11 cellular contexts compared by ENCODE assay signal in the genomic region with DNA sequence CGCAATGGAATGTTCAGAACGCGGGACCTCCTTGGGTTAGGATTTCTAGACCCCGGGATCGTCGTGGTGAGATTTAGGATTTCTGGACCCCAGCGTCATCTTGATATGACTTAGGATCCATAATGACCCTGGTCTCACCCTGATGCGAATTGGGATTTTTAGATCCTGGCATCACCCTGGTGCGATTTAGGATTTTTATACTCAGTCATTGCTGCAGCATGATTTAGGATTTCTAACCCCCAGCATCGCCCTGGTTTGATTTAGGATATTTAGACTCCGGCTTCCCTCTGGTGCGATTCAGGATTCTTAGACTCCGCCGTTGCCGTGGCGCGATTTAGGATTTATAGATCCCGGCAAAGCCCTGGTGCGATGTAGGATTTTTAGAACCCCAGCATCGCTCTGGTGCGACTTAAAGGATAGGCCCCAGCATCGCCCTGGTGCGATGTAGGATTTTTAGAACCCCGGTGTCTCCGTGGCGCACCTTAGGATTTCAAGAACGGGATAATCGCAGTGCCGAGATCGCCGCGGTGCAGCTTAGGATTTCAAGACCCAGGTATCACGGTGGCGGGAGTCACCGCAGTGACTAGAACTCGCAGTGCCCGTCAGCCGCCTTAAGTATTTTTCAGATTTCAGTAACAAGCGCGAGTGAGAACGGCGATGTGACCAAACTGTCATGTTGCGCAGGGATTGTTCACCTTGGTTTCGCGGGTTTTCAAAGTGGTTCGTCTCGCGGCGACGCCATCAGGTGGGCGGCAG. TPM values are rescaled to one million over a fixed set of nuclear protein-coding genes. Genes with fewer than 3 reads are reported as not detected.
A peak's percentile ranks its signal among the peaks of the same experiment; 100 is the strongest.
DNase-seq lines count a peak whose midpoint lies in the region; ATAC-seq, FAIRE-seq and TF ChIP-seq lines count a peak whose summit lies in the region.
"Had no signal": no experiment of that assay in that cellular context is flagged by ENCODE, and none has a peak within 500 bp of the region (broad histone marks: within the 10 kb centered on the region; RNA-seq: fewer than 3 reads in every experiment).

No MANE protein-coding gene starts in this region.

- peak overlapping the region; percentile 8 to 58 (median 31) for H3K4me3 ChIP-seq in keratinocyte (ENCODE audit: control insufficient read depth in 2 of 3, extremely low read depth in 1 of 3, insufficient read depth in 2 of 3, low read depth in 1 of 3, low read length in 3 of 3)
- peak overlapping the region; percentile 48 for H3K4me3 ChIP-seq in thymus (ENCODE audit: low read length)

- no peaks in the 10 kb centered on the region for H3K9me1 ChIP-seq in keratinocyte (ENCODE audit: control insufficient read depth, extremely low read depth, insufficient read depth, low read length)

- ATAC-seq in activated naive CD8-positive, alpha-beta T cell treated with anti-CD3 and anti-CD28 coated beads, Interleukin-2, amount 50 U/mL, for 24 hours, result no peak
- no peak for ATAC-seq in HG03159 (IDR thresholded peaks at IDR 0.05; ENCODE audit: unreplicated experiment)

- no peak for TF ChIP-seq CTCF in keratinocyte (optimal IDR thresholded peaks at IDR 0.05 in 1 of 3, IDR thresholded peaks at IDR 0.05 in 1 of 3, conservative IDR thresholded peaks at IDR 0.05 in 1 of 3; ENCODE audit: extremely low read depth in 1 of 3, insufficient read depth in 2 of 3, low read length in 3 of 3)

- H3K27me3 Mint-ChIP-seq in activated naive CD4-positive, alpha-beta T cell treated with anti-CD3 and anti-CD28 coated beads for 36 hours (ENCODE audit: low read depth), result peaks cover 31% of the 10 kb centered on the region
- H3K27me3 Mint-ChIP-seq in activated naive CD8-positive, alpha-beta T cell treated with anti-CD3 and anti-CD28 coated beads, Interleukin-2, amount 50 U/mL, for 24 hours, result peaks cover 38% of the 10 kb centered on the region

- dilution Hi-C loops in keratinocyte (cut with MboI; ENCODE audit: extremely low pct_ligation_motif_present, low sequenced_read_pairs), result no loop called here

- H3K4me1 Mint-ChIP-seq in activated naive CD4-positive, alpha-beta T cell treated with anti-CD3 and anti-CD28 coated beads for 36 hours (ENCODE audit: low read depth), result peaks cover 9% of the 10 kb centered on the region
- H3K4me1 Mint-ChIP-seq in activated naive CD8-positive, alpha-beta T cell treated with anti-CD3 and anti-CD28 coated beads, Interleukin-2, amount 50 U/mL, for 24 hours, result peaks cover 15% of the 10 kb centered on the region

- no peaks in the 10 kb centered on the region for H4K20me1 ChIP-seq in keratinocyte (ENCODE audit: control insufficient read depth, extremely low read depth, insufficient read depth, low read length)

- peak overlapping the region; percentile 84 for H3K4me2 ChIP-seq in keratinocyte (ENCODE audit: control insufficient read depth, extremely low read depth, insufficient read depth, low read depth, low read length)

- no peaks in the 10 kb centered on the region for H3K36me3 ChIP-seq in keratinocyte (ENCODE audit: control insufficient read depth in 2 of 2, extremely low read depth in 1 of 2, insufficient read depth in 2 of 2, low read length in 2 of 2)
- H3K36me3 ChIP-seq in thymus (ENCODE audit: control insufficient read depth, insufficient read depth), result no peaks in the 10 kb centered on the region

- peak; percentile 13 for DNase-seq in activated naive CD4-positive, alpha-beta T cell treated with anti-CD3 and anti-CD28 coated beads for 36 hours
- no peak for DNase-seq in activated naive CD4-positive, alpha-beta T cell treated with anti-CD3 and anti-CD28 coated beads, Interleukin-2, amount 50 U/mL, for 16 hours
- DNase-seq in activated naive CD8-positive, alpha-beta T cell treated with anti-CD3 and anti-CD28 coated beads, Interleukin-2, amount 50 U/mL, for 24 hours, result no peak
- DNase-seq in keratinocyte (ENCODE audit: low read depth, low spot score) (no peak), hippocampal formation (lab: John Stamatoyannopoulos, UW) (no peak), globus pallidus (ENCODE audit: low spot score) (no peak)
- DNase-seq: cortex of kidney, DND-41, PC-3 had no signal

- H3K27me3 ChIP-seq in keratinocyte (ENCODE audit: control insufficient read depth, extremely low read depth, insufficient read depth, low read length) (peaks cover 30% of the 10 kb centered on the region), thymus (ENCODE audit: control insufficient read depth, insufficient read depth) (no peaks in the 10 kb centered on the region)

- H3K4me3 Mint-ChIP-seq in activated naive CD4-positive, alpha-beta T cell treated with anti-CD3 and anti-CD28 coated beads for 36 hours, result peak overlapping the region; percentile 56
- H3K4me3 Mint-ChIP-seq in activated naive CD8-positive, alpha-beta T cell treated with anti-CD3 and anti-CD28 coated beads, Interleukin-2, amount 50 U/mL, for 24 hours, result peak overlapping the region; percentile 46

- no peak overlapping the region for H3K27ac Mint-ChIP-seq in activated naive CD4-positive, alpha-beta T cell treated with anti-CD3 and anti-CD28 coated beads for 36 hours
- no peak overlapping the region for H3K27ac Mint-ChIP-seq in activated naive CD8-positive, alpha-beta T cell treated with anti-CD3 and anti-CD28 coated beads, Interleukin-2, amount 50 U/mL, for 24 hours

- 50% methylated on average over 51 of the region's 51 CpGs for WGBS in thymus

- no peak overlapping the region for H2AFZ ChIP-seq in keratinocyte (ENCODE audit: control insufficient read depth, low read length)

- H3K4me1 ChIP-seq in keratinocyte (ENCODE audit: control insufficient read depth, extremely low read depth, insufficient read depth, low read length) (peaks cover 3% of the 10 kb centered on the region), thymus (ENCODE audit: control insufficient read depth, insufficient read depth, low read length) (no peaks in the 10 kb centered on the region)

- H3K27ac ChIP-seq in keratinocyte (ENCODE audit: control insufficient read depth, insufficient read depth, low read length), result no peak overlapping the region
- H3K27ac ChIP-seq in thymus (ENCODE audit: low read depth), result no peak overlapping the region

- no peak for FAIRE-seq in keratinocyte (lab: Jason Lieb, UNC)

- H3K9me3 Mint-ChIP-seq in activated naive CD4-positive, alpha-beta T cell treated with anti-CD3 and anti-CD28 coated beads for 36 hours, result no peaks in the 10 kb centered on the region
- no peaks in the 10 kb centered on the region for H3K9me3 Mint-ChIP-seq in activated naive CD8-positive, alpha-beta T cell treated with anti-CD3 and anti-CD28 coated beads, Interleukin-2, amount 50 U/mL, for 24 hours

- H3K36me3 Mint-ChIP-seq in activated naive CD4-positive, alpha-beta T cell treated with anti-CD3 and anti-CD28 coated beads for 36 hours (ENCODE audit: low read depth), result peaks cover 2% of the 10 kb centered on the region
- peaks cover 5% of the 10 kb centered on the region for H3K36me3 Mint-ChIP-seq in activated naive CD8-positive, alpha-beta T cell treated with anti-CD3 and anti-CD28 coated beads, Interleukin-2, amount 50 U/mL, for 24 hours (ENCODE audit: low read depth)

- CTCF ChIA-PET in activated naive CD4-positive, alpha-beta T cell treated with anti-CD3 and anti-CD28 coated beads for 36 hours (lab: Charles Lee), result no interaction called here

- H3K9ac ChIP-seq in keratinocyte (ENCODE audit: control insufficient read depth, extremely low read depth, insufficient read depth, low read length), result no peak overlapping the region

- intact Hi-C loops in activated naive CD4-positive, alpha-beta T cell treated with anti-CD3 and anti-CD28 coated beads for 36 hours (cut with micrococcal nuclease), result loop anchor here (10.0 kb wide), 1 partner anchor 202 kb away; no protein-coding TSS in a partner anchor

- H3K79me2 ChIP-seq in keratinocyte (ENCODE audit: control insufficient read depth, insufficient read depth, low read length), result no peaks in the 10 kb centered on the region

- H3K9me3 ChIP-seq in keratinocyte (ENCODE audit: control insufficient read depth, low read depth, low read length) (no peaks in the 10 kb centered on the region), thymus (ENCODE audit: control insufficient read depth) (peaks cover 3% of the 10 kb centered on the region)

RNA-seq across cellular contexts. Expression of gene MEST, which starts 0.8 kb away (rescaled TPM):
- 1 to 10 TPM; 1.4 to 1.6 TPM for total RNA-seq in activated naive CD4-positive, alpha-beta T cell treated with anti-CD3 and anti-CD28 coated beads for 36 hours
- polyA plus RNA-seq in keratinocyte, result 3.7 to 5.8 TPM (median 3.8 TPM) in 3 replicates
- 0.54 TPM for polyA plus RNA-seq in keratinocyte (2011; ENCODE audit: low read depth)
- 4.4 and 5.1 TPM in 2 replicates for polyA plus RNA-seq in keratinocyte (2011; cell fraction: cytosol; rRNA removed)
- 2.8 and 7.7 TPM in 2 replicates for polyA plus RNA-seq in keratinocyte (2011; cell fraction: nucleus; rRNA removed)
- 1.3 and 2.9 TPM in 2 replicates for polyA plus RNA-seq in keratinocyte (2012; ENCODE audit: low replicate concordance)
- polyA minus RNA-seq in keratinocyte, result 5.8 to 8.4 TPM (median 6.8 TPM) in 3 replicates
- 7.5 TPM for polyA minus RNA-seq in keratinocyte (2011; cell fraction: cytosol; rRNA and poly(A)+ RNA removed)
- polyA minus RNA-seq in keratinocyte (2011; cell fraction: nucleus; rRNA and poly(A)+ RNA removed), result 3.0 and 3.3 TPM in 2 replicates
- 15.8 TPM for polyA plus RNA-seq in thymus

RNA-seq across cellular contexts. Expression of gene CEP41, which starts 51.9 kb away (rescaled TPM):
- total RNA-seq in activated naive CD4-positive, alpha-beta T cell treated with anti-CD3 and anti-CD28 coated beads for 36 hours, result 10 to 100 TPM; 16.0 to 18.2 TPM
- polyA plus RNA-seq in keratinocyte, result 10.1 to 21.5 TPM (median 13.4 TPM) in 3 replicates
- 2.1 TPM for polyA plus RNA-seq in keratinocyte (2011; ENCODE audit: low read depth)
- polyA plus RNA-seq in keratinocyte (2011; cell fraction: cytosol; rRNA removed), result 6.8 and 8.6 TPM in 2 replicates
- polyA plus RNA-seq in keratinocyte (2011; cell fraction: nucleus; rRNA removed), result 16.0 and 17.1 TPM in 2 replicates
- 4.4 and 9.6 TPM in 2 replicates for polyA plus RNA-seq in keratinocyte (2012; ENCODE audit: low replicate concordance)
- 4.9 to 8.7 TPM (median 8.7 TPM) in 3 replicates for polyA minus RNA-seq in keratinocyte
- polyA minus RNA-seq in keratinocyte (2011; cell fraction: cytosol; rRNA and poly(A)+ RNA removed), result 8.6 TPM
- 6.3 and 15.1 TPM in 2 replicates for polyA minus RNA-seq in keratinocyte (2011; cell fraction: nucleus; rRNA and poly(A)+ RNA removed)
- polyA plus RNA-seq in thymus, result 11.2 TPM
